In genomic region chr13:108987488-108987887, GRCh38 we compare ENCODE assay signal across 24 cellular contexts.
A peak's percentile ranks its signal among the peaks of the same experiment; 100 is the strongest.
DNase-seq lines count a peak whose midpoint lies in the region; ATAC-seq and TF ChIP-seq lines count a peak whose summit lies in the region.
"Had no signal": no experiment of that assay in that cellular context is flagged by ENCODE, and none has a peak within 500 bp of the region (broad histone marks: within the 10 kb centered on the region; RNA-seq: fewer than 3 reads in every experiment).

No MANE protein-coding gene starts in this region.

- no peaks in the 10 kb centered on the region for H3K36me3 ChIP-seq in endodermal cell (ENCODE audit: control insufficient read depth, insufficient read depth, low read length)
- H3K36me3 ChIP-seq in ovary: no peaks in the 10 kb centered on the region
- H3K36me3 ChIP-seq: heart right ventricle, upper lobe of left lung, WERI-Rb-1 had no signal

- H3K4me1 Mint-ChIP-seq in endodermal cell: no peaks in the 10 kb centered on the region
- H3K4me1 Mint-ChIP-seq in neural crest cell: peaks cover 28% of the 10 kb centered on the region
- H3K4me1 Mint-ChIP-seq: mesothelial cell of epicardium had no signal

- no peaks in the 10 kb centered on the region for H3K36me3 Mint-ChIP-seq in endodermal cell (ENCODE audit: low read depth)
- no peaks in the 10 kb centered on the region for H3K36me3 Mint-ChIP-seq in neural crest cell (ENCODE audit: low read depth)
- H3K36me3 Mint-ChIP-seq in activated naive CD4-positive, alpha-beta T cell treated with anti-CD3 and anti-CD28 coated beads, Interleukin-2, amount 50 U/mL, for 72 hours: no peaks in the 10 kb centered on the region
- H3K36me3 Mint-ChIP-seq: mesothelial cell of epicardium had no signal

- intact Hi-C loops in ovary (cut with DNase I): no loop called here
- intact Hi-C loops in left ventricle myocardium superior (cut with micrococcal nuclease): no loop called here

- no peak overlapping the region for H3K4me3 ChIP-seq in endodermal cell (ENCODE audit: low read length)
- no peak overlapping the region for H3K4me3 ChIP-seq in ovary
- H3K4me3 ChIP-seq: heart right ventricle, smooth muscle cell, upper lobe of left lung had no signal

- 80 to 83% methylated on average over 2 to 4 of the region's 4 CpGs for WGBS in endodermal cell (ENCODE audit: insufficient coverage in 1 of 2, insufficient read length in 1 of 2), 2 experiments
- 28 to 49% (median 30%) methylated on average over 4 of the region's 4 CpGs for WGBS in ovary, 3 donors

- H3K27me3 Mint-ChIP-seq in endodermal cell (ENCODE audit: insufficient read depth) (no peaks in the 10 kb centered on the region), neural crest cell (ENCODE audit: low read depth) (no peaks in the 10 kb centered on the region)

- no peak overlapping the region for H3K4me3 Mint-ChIP-seq in endodermal cell
- H3K4me3 Mint-ChIP-seq in neural crest cell: peak overlapping the region; percentile 14
- H3K4me3 Mint-ChIP-seq: activated CD8-positive, alpha-beta T cell treated with anti-CD3 and anti-CD28 coated beads for 36 hours; activated T-helper 1 cell treated with anti-CD3 and anti-CD28 coated beads, Interleukin-12 subunit alpha, Interleukin-12 subunit beta, Interleukin-2, Interleukin-4 antibody, amounts not matched to agents 30 ng/mL and 10 ng/mL and 1 ng/mL, durations not matched to agents 14 hours and 24 hours and 36 hours; mesothelial cell of epicardium had no signal

- TF ChIP-seq CTCF in AG09319 (IDR thresholded peaks at IDR 0.05; ENCODE audit: low read depth, low read length) (no peak), endodermal cell (conservative IDR thresholded peaks at IDR 0.05) (no peak), neural crest cell (conservative IDR thresholded peaks at IDR 0.05) (no peak), ovary (IDR thresholded peaks at IDR 0.05) (no peak)

- no peaks in the 10 kb centered on the region for H3K4me1 ChIP-seq in endodermal cell (ENCODE audit: control insufficient read depth, insufficient read depth, low read length)
- no peaks in the 10 kb centered on the region for H3K4me1 ChIP-seq in ovary (ENCODE audit: insufficient read depth)
- H3K4me1 ChIP-seq: heart right ventricle, upper lobe of left lung had no signal

- no peaks in the 10 kb centered on the region for H3K9me3 ChIP-seq in endodermal cell (ENCODE audit: control insufficient read depth, low read length)
- H3K9me3 ChIP-seq in ovary: no peaks in the 10 kb centered on the region
- H3K9me3 ChIP-seq: heart right ventricle, upper lobe of left lung had no signal

- H3K9ac ChIP-seq in endodermal cell (ENCODE audit: extremely low read depth, low read length, poor library complexity, severe bottlenecking): no peak overlapping the region

- peak overlapping the region; percentile 85 for H3K27ac ChIP-seq in endodermal cell (ENCODE audit: low read depth, low read length)
- no peak overlapping the region for H3K27ac ChIP-seq in ovary
- H3K27ac ChIP-seq: heart right ventricle, HL-60, upper lobe of left lung, WERI-Rb-1 had no signal

- H3K27me3 ChIP-seq in endodermal cell (ENCODE audit: control insufficient read depth, insufficient read depth, low read length, poor library complexity, severe bottlenecking): no peaks in the 10 kb centered on the region
- H3K27me3 ChIP-seq in ovary: no peaks in the 10 kb centered on the region
- H3K27me3 ChIP-seq: upper lobe of left lung had no signal

- H3K9me3 Mint-ChIP-seq in endodermal cell (peaks cover 2% of the 10 kb centered on the region), neural crest cell (no peaks in the 10 kb centered on the region)
- peaks cover 3 to 4% of the 10 kb centered on the region in 2 donors for H3K9me3 Mint-ChIP-seq in activated naive CD4-positive, alpha-beta T cell treated with anti-CD3 and anti-CD28 coated beads, Interleukin-2, amount 50 U/mL, for 72 hours
- H3K9me3 Mint-ChIP-seq: activated CD8-positive, alpha-beta T cell treated with anti-CD3 and anti-CD28 coated beads for 36 hours; activated T-helper 1 cell treated with anti-CD3 and anti-CD28 coated beads, Interleukin-12 subunit alpha, Interleukin-12 subunit beta, Interleukin-2, Interleukin-4 antibody, amounts not matched to agents 30 ng/mL and 10 ng/mL and 1 ng/mL, durations not matched to agents 14 hours and 24 hours and 36 hours had no signal

- H3K27ac Mint-ChIP-seq in endodermal cell: no peak overlapping the region
- peak overlapping the region; percentile 73 for H3K27ac Mint-ChIP-seq in neural crest cell (ENCODE audit: unreplicated experiment)
- no peak overlapping the region for H3K27ac Mint-ChIP-seq in activated naive CD4-positive, alpha-beta T cell treated with anti-CD3 and anti-CD28 coated beads, Interleukin-2, amount 50 U/mL, for 72 hours
- H3K27ac Mint-ChIP-seq: activated CD8-positive, alpha-beta T cell treated with anti-CD3 and anti-CD28 coated beads for 36 hours; activated T-helper 1 cell treated with anti-CD3 and anti-CD28 coated beads, Interleukin-12 subunit alpha, Interleukin-12 subunit beta, Interleukin-2, Interleukin-4 antibody, amounts not matched to agents 30 ng/mL and 10 ng/mL and 1 ng/mL, durations not matched to agents 14 hours and 24 hours and 36 hours; mesothelial cell of epicardium had no signal

- peak; percentile 47 for DNase-seq in AG09319 (ENCODE audit: extremely low read depth, low read depth)
- peak; percentile 81 for DNase-seq in NCI-H524 treated with DMSO at 0.1 percent for 48 hours (lab: John Stamatoyannopoulos, UW)
- no peak for DNase-seq in endodermal cell
- DNase-seq in neural crest cell (ENCODE audit: low read depth, low spot score): no peak
- DNase-seq in ovary: no peak
- no peak for DNase-seq in left ventricle myocardium superior
- DNase-seq in activated naive CD4-positive, alpha-beta T cell treated with anti-CD3 and anti-CD28 coated beads, Interleukin-2, amount 50 U/mL, for 72 hours (ENCODE audit: low spot score in 2 of 2): no peak
- DNase-seq: ACHN; activated CD8-positive, alpha-beta T cell treated with anti-CD3 and anti-CD28 coated beads for 36 hours; Calu3; heart right ventricle; KBM-7; kidney; NCI-H1105; NCI-H226; occipital lobe; stimulated activated naive CD4-positive, alpha-beta T cell; upper lobe of left lung; WERI-Rb-1 had no signal

- no peak for TF ChIP-seq EP300 in ovary (IDR thresholded peaks at IDR 0.05)

- TF ChIP-seq POLR2A in ovary (IDR thresholded peaks at IDR 0.05): no peak

- no peak for ATAC-seq in left ventricle myocardium superior
- no peak for ATAC-seq in GM21423 (IDR thresholded peaks at IDR 0.05; ENCODE audit: unreplicated experiment)
- ATAC-seq in activated naive CD4-positive, alpha-beta T cell treated with anti-CD3 and anti-CD28 coated beads, Interleukin-2, amount 50 U/mL, for 72 hours: no peak
- ATAC-seq: activated CD8-positive, alpha-beta T cell treated with anti-CD3 and anti-CD28 coated beads for 36 hours had no signal

Comparison
In these comparisons a context has a peak if more than half of its experiments do, and no peak if none do; other contexts are left out.
1. DNase-seq: peak in AG09319 (single experiment) and NCI-H524 treated with DMSO at 0.1 percent for 48 hours (single experiment); none in endodermal cell (single experiment), neural crest cell (single experiment), ovary (0 of 5), left ventricle myocardium superior (single experiment) and activated naive CD4-positive, alpha-beta T cell treated with anti-CD3 and anti-CD28 coated beads, Interleukin-2, amount 50 U/mL, for 72 hours (0 of 2).